ENCODE assay signal across 30 cellular contexts in the genomic region with DNA sequence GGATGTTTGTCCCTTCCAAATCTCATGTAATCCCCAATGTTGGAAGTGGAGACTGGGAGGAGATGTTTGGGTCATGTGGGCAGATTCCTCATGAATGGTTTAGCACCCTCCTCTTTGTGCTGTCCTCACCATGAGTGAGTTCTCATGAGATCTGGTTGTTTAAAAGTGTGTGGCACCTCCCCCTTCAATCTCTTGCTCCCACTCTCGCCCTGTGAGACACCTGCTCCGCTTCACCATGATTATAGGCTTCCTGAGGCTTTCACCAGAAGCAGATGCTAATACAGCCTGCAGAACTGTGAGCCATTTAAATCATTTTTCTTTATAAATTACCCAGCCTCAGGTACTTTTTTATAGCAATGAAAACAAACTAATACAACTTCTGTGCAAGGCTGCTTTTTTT.
"Had no signal": no experiment of that assay in that cellular context is flagged by ENCODE, and none has a peak within 500 bp of the region (broad histone marks: within the 10 kb centered on the region; RNA-seq: fewer than 3 reads in every experiment).

No MANE protein-coding gene starts in this region.

- H3K4me3 ChIP-seq: ascending aorta, cardiac muscle cell, coronary artery had no signal

- H3K36me3 ChIP-seq: ascending aorta, cardiac muscle cell, WERI-Rb-1 had no signal

- ATAC-seq: activated CD4-positive, alpha-beta T cell treated with anti-CD3 and anti-CD28 coated beads for 36 hours; activated CD4-positive, CD25-positive, alpha-beta regulatory T cell treated with anti-CD3 and anti-CD28 coated beads, Interleukin-2, amount 50 U/mL, for 24 hours; activated CD8-positive, alpha-beta memory T cell treated with anti-CD3 and anti-CD28 coated beads, Interleukin-2, amount 10 ng/mL, durations not matched to agents 7 days and 5 days; activated CD8-positive, alpha-beta T cell treated with anti-CD3 and anti-CD28 coated beads, Interleukin-2, amount 10 ng/mL, durations not matched to agents 7 days and 5 days; activated naive CD8-positive, alpha-beta T cell treated with anti-CD3 and anti-CD28 coated beads, Interleukin-2, amount 50 U/mL, for 24 hours; WTC11 had no signal

- H3K9me3 ChIP-seq: ascending aorta had no signal

- H3K27ac ChIP-seq: ascending aorta, cardiac muscle cell, coronary artery, WERI-Rb-1 had no signal

- H3K4me1 ChIP-seq: ascending aorta had no signal

- DNase-seq: activated CD4-positive, alpha-beta memory T cell treated with anti-CD3 and anti-CD28 coated beads, Interleukin-2, amount 10 ng/mL, durations not matched to agents 7 days and 5 days; activated CD4-positive, alpha-beta T cell treated with anti-CD3 and anti-CD28 coated beads for 1 hour; activated CD4-positive, alpha-beta T cell treated with anti-CD3 and anti-CD28 coated beads for 36 hours; activated CD4-positive, alpha-beta T cell treated with anti-CD3 and anti-CD28 coated beads for 48 hours; activated CD4-positive, alpha-beta T cell treated with anti-CD3 and anti-CD28 coated beads, Interleukin-2, amount 10 ng/mL, durations not matched to agents 7 days and 5 days; activated CD4-positive, alpha-beta T cell treated with anti-CD3 and anti-CD28 coated beads, Interleukin-2, amount 50 U/mL, for 48 hours; activated CD4-positive, CD25-positive, alpha-beta regulatory T cell; activated CD8-positive, alpha-beta memory T cell treated with anti-CD3 and anti-CD28 coated beads for 24 hours; activated CD8-positive, alpha-beta memory T cell treated with anti-CD3 and anti-CD28 coated beads, Interleukin-2, amount 10 ng/mL, durations not matched to agents 7 days and 5 days; activated CD8-positive, alpha-beta memory T cell treated with anti-CD3 and anti-CD28 coated beads, Interleukin-2, amount 50 U/mL, for 48 hours; activated CD8-positive, alpha-beta T cell treated with anti-CD3 and anti-CD28 coated beads, Interleukin-2, amount 10 ng/mL, durations not matched to agents 7 days and 5 days; activated effector memory CD4-positive, alpha-beta T cell treated with Interleukin-2 at 50 U/mL for 16 hours; activated gamma-delta T cell; activated naive CD4-positive, alpha-beta T cell treated with anti-CD3 and anti-CD28 coated beads, Interleukin-2, amount 10 ng/mL, durations not matched to agents 7 days and 5 days; activated naive CD4-positive, alpha-beta T cell treated with Interleukin-2 at 50 U/mL for 16 hours; activated naive CD8-positive, alpha-beta T cell treated with anti-CD3 and anti-CD28 coated beads, Interleukin-2, amount 10 ng/mL, durations not matched to agents 7 days and 5 days; activated naive CD8-positive, alpha-beta T cell treated with anti-CD3 and anti-CD28 coated beads, Interleukin-2, amount 50 U/mL, for 24 hours; activated T-cell treated with anti-CD3 and anti-CD28 coated beads, Interleukin-2, amount 50 U/mL, for 24 hours; activated T-cell treated with anti-CD3 and anti-CD28 coated beads, Interleukin-2, amount 50 U/mL, for 48 hours; amygdala; anterior cingulate cortex; caudate nucleus; T-helper 2 cell; T-helper 9 cell; WERI-Rb-1 had no signal

- H3K27me3 ChIP-seq: ascending aorta, cardiac muscle cell had no signal
